17 cellular contexts compared by ENCODE assay signal in the genomic region with DNA sequence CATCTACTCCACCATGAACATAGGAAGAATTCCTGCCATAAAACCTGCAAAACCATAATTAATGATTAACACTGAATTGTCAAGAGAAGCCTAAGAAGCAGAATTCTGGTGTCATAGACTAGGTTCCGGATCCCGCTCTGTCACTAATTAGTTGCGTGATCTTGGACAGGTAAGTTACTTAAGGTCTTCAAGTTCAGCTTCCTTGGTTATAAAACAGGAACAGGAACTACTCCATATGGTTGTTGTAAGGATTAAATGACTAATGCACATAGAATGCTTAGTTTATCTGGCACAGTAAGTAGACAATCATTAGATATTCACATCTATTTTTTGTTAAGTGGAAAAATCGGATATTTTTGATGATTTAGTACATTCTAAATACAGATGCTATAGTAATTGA. TPM values are rescaled to one million over a fixed set of nuclear protein-coding genes. Genes with fewer than 3 reads are reported as not detected.
DNase-seq lines count a peak whose midpoint lies in the region; ATAC-seq and TF ChIP-seq lines count a peak whose summit lies in the region.
"Had no signal": no experiment of that assay in that cellular context is flagged by ENCODE, and none has a peak within 500 bp of the region (broad histone marks: within the 10 kb centered on the region; RNA-seq: fewer than 3 reads in every experiment).

No MANE protein-coding gene starts in this region.

- H3K9me3 ChIP-seq in AG04450 (ENCODE audit: control insufficient read depth, insufficient read depth, low read length) (no peaks in the 10 kb centered on the region), GM23248 (ENCODE audit: low read depth) (no peaks in the 10 kb centered on the region)
- H3K9me3 ChIP-seq: BLaER1 treated with 17β-estradiol and CSF1 and Interleukin-3, amounts not matched to agents 10 nM and 100 nM had no signal

- H3K27ac ChIP-seq in AG04450 (ENCODE audit: low read depth, low read length), result peak overlapping the region; percentile 24
- no peak overlapping the region for H3K27ac ChIP-seq in GM23248
- H3K27ac ChIP-seq: BLaER1 treated with 17β-estradiol and CSF1 and Interleukin-3, amounts not matched to agents 10 nM and 100 nM had no signal

- no peak overlapping the region for H3K4me3 Mint-ChIP-seq in activated naive CD8-positive, alpha-beta T cell treated with anti-CD3 and anti-CD28 coated beads for 36 hours
- H3K4me3 Mint-ChIP-seq in CD14-positive monocyte, result no peak overlapping the region
- H3K4me3 Mint-ChIP-seq: activated T-cell treated with anti-CD3 and anti-CD28 coated beads, Interleukin-2, amount 50 U/mL, for 4 hours had no signal

- CTCF ChIA-PET in AG04450 (lab: Charles Lee), result interaction anchor here (1.6 to 2.9 kb wide), 2 partner anchors 12 to 65 kb away, joined by 3 to 12 read pairs; partner anchors contain the start of gene USO1

- H3K4me1 ChIP-seq in GM23248 (ENCODE audit: insufficient read depth), result peaks cover 20% of the 10 kb centered on the region

- H3F3A ChIP-seq in GM23248 (ENCODE audit: insufficient read depth), result peaks cover 13% of the 10 kb centered on the region; the same call in 1 of the 2 replicates

- POLR2A ChIA-PET in AG04450 (lab: Yijun Ruan, JAX), result interaction anchor here (3.1 kb wide), 1 partner anchor 66 kb away, joined by 12 read pairs; the partner anchor contains the start of gene USO1

- 95 to 96% methylated on average over 4 of the region's 4 CpGs for WGBS in GM23248 (ENCODE audit: low coverage in 1 of 2, low lambda C conversion rate in 2 of 2, missing lambda C conversion rate in 2 of 2), 2 experiments

- H3K4me2 ChIP-seq in GM23248 (ENCODE audit: unreplicated experiment), result no peak overlapping the region
- H3K4me2 ChIP-seq: BLaER1 treated with 17β-estradiol and CSF1 and Interleukin-3, amounts not matched to agents 10 nM and 100 nM had no signal

- no peak overlapping the region for H3K9ac ChIP-seq in GM23248
- H3K9ac ChIP-seq: BLaER1 treated with 17β-estradiol and CSF1 and Interleukin-3, amounts not matched to agents 10 nM and 100 nM had no signal

- no peak for TF ChIP-seq CTCF in AG04450 (IDR thresholded peaks at IDR 0.05; ENCODE audit: low read depth, low read length)
- no peak for TF ChIP-seq CTCF in CD14-positive monocyte (IDR thresholded peaks at IDR 0.05)

- H3K4me3 ChIP-seq in AG04450 (ENCODE audit: low read depth, low read length), result no peak overlapping the region
- no peak overlapping the region for H3K4me3 ChIP-seq in GM23248
- H3K4me3 ChIP-seq: BLaER1 treated with 17β-estradiol and CSF1 and Interleukin-3, amounts not matched to agents 10 nM and 100 nM had no signal

- DNase-seq in AG04450 (ENCODE audit: low read depth, low spot score) (no peak), GM23248 (peak; percentile 46), glomerular visceral epithelial cell (ENCODE audit: extremely low spot score) (peak; percentile 41), CD14-positive monocyte (ENCODE audit: low spot score) (no peak), cardiac septum (ENCODE audit: low spot score) (no peak)
- no peak for DNase-seq in activated naive CD8-positive, alpha-beta T cell treated with anti-CD3 and anti-CD28 coated beads for 36 hours
- DNase-seq: activated T-cell treated with anti-CD3 and anti-CD28 coated beads, Interleukin-2, amount 50 U/mL, for 4 hours; cerebellar nuclear complex; kidney glomerular epithelial cell; NCI-H146; NCI-H69; retina; Right ventricle myocardium superior; stimulated activated CD4-positive, alpha-beta T cell treated with anti-CD3 and anti-CD28 coated beads, Interleukin-4, amount 100 ng/mL, for 4 hours had no signal

- in situ Hi-C loops in GM23248 (cut with MboI), result no loop called here

- no peak overlapping the region for H2AFZ ChIP-seq in GM23248

- H4K20me1 ChIP-seq in GM23248 (ENCODE audit: insufficient read depth), result peaks cover 7% of the 10 kb centered on the region; the same call in 1 of the 2 replicates

- H3K27me3 Mint-ChIP-seq in activated naive CD8-positive, alpha-beta T cell treated with anti-CD3 and anti-CD28 coated beads for 36 hours, result no peaks in the 10 kb centered on the region
- H3K27me3 Mint-ChIP-seq in CD14-positive monocyte (ENCODE audit: low read depth in 3 of 3), result no peaks in the 10 kb centered on the region

- H3K27ac Mint-ChIP-seq in activated naive CD8-positive, alpha-beta T cell treated with anti-CD3 and anti-CD28 coated beads for 36 hours, result peak overlapping the region; percentile 56
- H3K27ac Mint-ChIP-seq in CD14-positive monocyte, result peak overlapping the region in 3 of 7 donors; percentile 20 to 47 (median 40)

- peaks cover 46% of the 10 kb centered on the region for H3K36me3 Mint-ChIP-seq in activated naive CD8-positive, alpha-beta T cell treated with anti-CD3 and anti-CD28 coated beads for 36 hours
- H3K36me3 Mint-ChIP-seq in CD14-positive monocyte, result peaks cover 60 to 72% of the 10 kb centered on the region in 2 donors

- peaks cover 58% of the 10 kb centered on the region for H3K36me3 ChIP-seq in GM23248 (ENCODE audit: low read depth)

- H3K79me2 ChIP-seq in GM23248 (ENCODE audit: insufficient read depth), result peaks cover 99% of the 10 kb centered on the region

- peaks cover 72% of the 10 kb centered on the region for H3K4me1 Mint-ChIP-seq in activated naive CD8-positive, alpha-beta T cell treated with anti-CD3 and anti-CD28 coated beads for 36 hours
- no peaks in the 10 kb centered on the region for H3K4me1 Mint-ChIP-seq in CD14-positive monocyte

- H3K27me3 ChIP-seq in AG04450 (ENCODE audit: control insufficient read depth, insufficient read depth, low read length) (no peaks in the 10 kb centered on the region), GM23248 (replicated peaks; ENCODE audit: insufficient read depth) (no peaks in the 10 kb centered on the region)
- H3K27me3 ChIP-seq: BLaER1 treated with 17β-estradiol and CSF1 and Interleukin-3, amounts not matched to agents 10 nM and 100 nM had no signal

- no peaks in the 10 kb centered on the region for H3K9me3 Mint-ChIP-seq in activated naive CD8-positive, alpha-beta T cell treated with anti-CD3 and anti-CD28 coated beads for 36 hours
- H3K9me3 Mint-ChIP-seq in CD14-positive monocyte, result no peaks in the 10 kb centered on the region
- H3K9me3 Mint-ChIP-seq: activated T-cell treated with anti-CD3 and anti-CD28 coated beads, Interleukin-2, amount 50 U/mL, for 4 hours had no signal

- no peaks in the 10 kb centered on the region for H3K9me2 ChIP-seq in GM23248 (ENCODE audit: insufficient read depth)

- intact Hi-C loops in CD14-positive monocyte (cut with micrococcal nuclease) (no loop called here), cardiac septum (cut with DNase I) (no loop called here)

- ATAC-seq in GM21528 (IDR thresholded peaks at IDR 0.05; ENCODE audit: low FRiP score, unreplicated experiment) (no peak), HG02840 (IDR thresholded peaks at IDR 0.05; ENCODE audit: low FRiP score, unreplicated experiment) (no peak)
- ATAC-seq: activated T-cell treated with anti-CD3 and anti-CD28 coated beads, Interleukin-2, amount 50 U/mL, for 4 hours had no signal

RNA-seq across cellular contexts. Expression of gene G3BP2, which starts 14.3 kb away (rescaled TPM):
- 139 and 179 TPM in 2 replicates for polyA plus RNA-seq in AG04450 (2011; rRNA removed)
- polyA minus RNA-seq in AG04450 (2011; rRNA and poly(A)+ RNA removed), result 78.9 and 109 TPM in 2 replicates
- total RNA-seq in GM23248 (2014; rRNA removed; shearing (Covaris generic)), result 129 and 133 TPM in 2 replicates
- polyA plus RNA-seq in GM23248 (2016; fragmentation: Nextera tagmentation; extraction: Ambion mirVana), result 33.1 and 36.0 TPM in 2 replicates
- total RNA-seq in activated naive CD8-positive, alpha-beta T cell treated with anti-CD3 and anti-CD28 coated beads for 36 hours, result 100 to 1,000 TPM; 249 to 251 TPM
- 10 to 100 TPM; 74.2 to 92.3 TPM for polyA plus RNA-seq in CD14-positive monocyte
- total RNA-seq in cardiac septum, result 78.3 TPM

RNA-seq across cellular contexts. Expression of gene CDKL2, which starts 28.6 kb away (rescaled TPM):
- 0.19 and 0.29 TPM in 2 replicates for polyA plus RNA-seq in AG04450 (2011; rRNA removed)
- 0.28 and 0.39 TPM in 2 replicates for polyA minus RNA-seq in AG04450 (2011; rRNA and poly(A)+ RNA removed)
- total RNA-seq in GM23248 (2014; rRNA removed; shearing (Covaris generic)), result not detected in 2 replicates
- polyA plus RNA-seq in GM23248 (2016; fragmentation: Nextera tagmentation; extraction: Ambion mirVana), result not detected in 2 replicates
- under 1 TPM; 0.60 to 0.84 TPM for total RNA-seq in activated naive CD8-positive, alpha-beta T cell treated with anti-CD3 and anti-CD28 coated beads for 36 hours
- polyA plus RNA-seq in CD14-positive monocyte, result not detected
- total RNA-seq in cardiac septum, result 0.70 TPM

Comparison
In these comparisons a context has a peak if more than half of its experiments do, and no peak if none do; other contexts are left out.
1. DNase-seq: peak in GM23248 (single experiment) and glomerular visceral epithelial cell (single experiment); none in AG04450 (single experiment), activated naive CD8-positive, alpha-beta T cell treated with anti-CD3 and anti-CD28 coated beads for 36 hours (single experiment), CD14-positive monocyte (single experiment) and cardiac septum (single experiment).